14 cellular contexts compared by ENCODE assay signal in the genomic region with DNA sequence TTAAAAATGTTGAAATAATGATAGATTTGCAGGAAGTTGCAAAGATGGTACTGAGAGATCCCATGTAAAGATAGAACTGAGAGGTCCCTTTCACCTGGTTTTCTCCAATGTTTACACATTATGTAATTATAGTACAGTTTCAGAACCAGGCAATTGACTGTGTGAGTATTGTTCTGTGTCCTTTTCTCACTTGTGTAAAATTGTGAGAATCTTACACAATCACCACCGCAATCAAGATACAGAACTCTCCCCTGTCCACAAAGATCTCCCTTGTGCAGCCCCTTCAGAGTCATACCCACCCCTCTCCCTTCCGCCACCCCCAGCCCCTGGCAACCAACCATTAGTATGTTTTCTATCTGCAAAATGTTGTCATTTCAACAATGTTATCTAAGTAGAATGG.
DNase-seq lines count a peak whose midpoint lies in the region; ATAC-seq and TF ChIP-seq lines count a peak whose summit lies in the region.
"Had no signal": no experiment of that assay in that cellular context is flagged by ENCODE, and none has a peak within 500 bp of the region (broad histone marks: within the 10 kb centered on the region; RNA-seq: fewer than 3 reads in every experiment).

No MANE protein-coding gene starts in this region.

- H3K9me3 ChIP-seq in PC-9 (ENCODE audit: insufficient read depth, low read depth) (0 out of 2 replicates have a peak, but pooled peaks cover 2% of the 10 kb centered on the region), right lobe of liver (no peaks in the 10 kb centered on the region)

- intact Hi-C loops in PC-9 (cut with micrococcal nuclease; ENCODE audit: unreplicated experiment) (no loop called here), right lobe of liver (cut with DNase I) (no loop called here)

- no peak overlapping the region for H3K4me3 ChIP-seq in PC-9
- H3K4me3 ChIP-seq in fibroblast of pulmonary artery (replicated peaks; ENCODE audit: low read depth, low read length) = no peak overlapping the region
- H3K4me3 ChIP-seq in right lobe of liver = no peak overlapping the region
- H3K4me3 ChIP-seq: BLaER1 treated with 17β-estradiol and CSF1 and Interleukin-3, amounts not matched to agents 10 nM and 100 nM; K562 had no signal

- H3K4me1 ChIP-seq in PC-9 (replicated peaks; ENCODE audit: insufficient read depth) (peaks cover 19% of the 10 kb centered on the region), right lobe of liver (peaks cover 0 to 17% (median 0%) of the 10 kb centered on the region in 4 donors)

- no peaks in the 10 kb centered on the region for H3K79me2 ChIP-seq in PC-9 (ENCODE audit: low read depth)

- no peaks in the 10 kb centered on the region for H3K36me3 ChIP-seq in PC-9 (ENCODE audit: low read depth)
- H3K36me3 ChIP-seq in right lobe of liver = no peaks in the 10 kb centered on the region
- H3K36me3 ChIP-seq: BLaER1 treated with 17β-estradiol and CSF1 and Interleukin-3, amounts not matched to agents 10 nM and 100 nM had no signal

- H4K20me1 ChIP-seq in PC-9 (ENCODE audit: insufficient read depth) = no peaks in the 10 kb centered on the region
- H4K20me1 ChIP-seq: BLaER1 treated with 17β-estradiol and CSF1 and Interleukin-3, amounts not matched to agents 10 nM and 100 nM had no signal

- H3K27me3 ChIP-seq in PC-9 (ENCODE audit: insufficient read depth, low read depth) (no peaks in the 10 kb centered on the region), right lobe of liver (no peaks in the 10 kb centered on the region)
- H3K27me3 ChIP-seq: BLaER1 treated with 17β-estradiol and CSF1 and Interleukin-3, amounts not matched to agents 10 nM and 100 nM had no signal

- H3K27ac ChIP-seq in PC-9 (no peak overlapping the region), right lobe of liver (no peak overlapping the region)
- H3K27ac ChIP-seq: BLaER1 treated with 17β-estradiol and CSF1 and Interleukin-3, amounts not matched to agents 10 nM and 100 nM had no signal

- WGBS in right lobe of liver (ENCODE audit: insufficient coverage, low coverage, low lambda C conversion rate, missing lambda C conversion rate) = 52% methylated on average over 2 of the region's 2 CpGs

- ATAC-seq in right lobe of liver (peak; percentile 41 to 46 (median 42)), GM18873 (IDR thresholded peaks at IDR 0.05; ENCODE audit: low FRiP score, unreplicated experiment) (no peak)
- ATAC-seq: CD8-positive, alpha-beta T cell; K562 had no signal

- no peaks in the 10 kb centered on the region for H3F3A ChIP-seq in PC-9 (ENCODE audit: insufficient read depth, low read depth)

- DNase-seq in HuH-7 (ENCODE audit: low spot score) = peak; percentile 8
- DNase-seq in PC-9 = no peak
- DNase-seq in fibroblast of pulmonary artery (ENCODE audit: low read depth) = peak; percentile 18
- DNase-seq in right lobe of liver = no peak
- DNase-seq in SKM-1 (lab: John Stamatoyannopoulos, UW; ENCODE audit: unreplicated experiment) = no peak
- DNase-seq in DMS53 treated with DMSO at 0.1 percent for 48 hours (lab: John Stamatoyannopoulos, UW; ENCODE audit: unreplicated experiment) = no peak
- no peak for DNase-seq in NCI-H510A (lab: John Stamatoyannopoulos, UW)
- DNase-seq: Calu3; CD8-positive, alpha-beta T cell; GDM1; H9 had no signal

- 0 out of 2 replicates have a peak overlapping the region, but pooled peaks have one; percentile 9 for H3K4me2 ChIP-seq in PC-9
- H3K4me2 ChIP-seq: BLaER1 treated with 17β-estradiol and CSF1 and Interleukin-3, amounts not matched to agents 10 nM and 100 nM had no signal

- H2AFZ ChIP-seq in PC-9 = no peak overlapping the region

- no peak for TF ChIP-seq POLR2A in right lobe of liver (IDR thresholded peaks at IDR 0.05)

- TF ChIP-seq CTCF in PC-9 (conservative IDR thresholded peaks at IDR 0.05) (no peak), fibroblast of pulmonary artery (IDR thresholded peaks at IDR 0.05; ENCODE audit: low read length, missing control alignments) (no peak), right lobe of liver (IDR thresholded peaks at IDR 0.05) (no peak)

- no peaks in the 10 kb centered on the region for H3K9me2 ChIP-seq in PC-9 (ENCODE audit: insufficient read depth)

- POLR2A ChIA-PET in PC-9 (lab: Charles Lee; ENCODE audit: unreplicated experiment) = no interaction called here

- CTCF ChIA-PET in PC-9 (lab: Charles Lee) = no interaction called here

- no TSS peak for BruUV-seq in PC-9 (replicated peaks; lab: Mats Ljungman, UMichigan)

Comparison
In these comparisons a context has a peak if more than half of its experiments do, and no peak if none do; other contexts are left out.
1. DNase-seq: peak in HuH-7 (single experiment) and fibroblast of pulmonary artery (single experiment); none in PC-9 (0 of 2), right lobe of liver (0 of 3), SKM-1 (single experiment), DMS53 treated with DMSO at 0.1 percent for 48 hours (single experiment) and NCI-H510A (single experiment).